13 cellular contexts compared by ENCODE assay signal in genomic region chr21:45788198-45788597, GRCh38.
A peak's percentile ranks its signal among the peaks of the same experiment; 100 is the strongest.
DNase-seq lines count a peak whose midpoint lies in the region; ATAC-seq and TF ChIP-seq lines count a peak whose summit lies in the region.
"Had no signal": no experiment of that assay in that cellular context is flagged by ENCODE, and none has a peak within 500 bp of the region (broad histone marks: within the 10 kb centered on the region; RNA-seq: fewer than 3 reads in every experiment).

No MANE protein-coding gene starts in this region.

- H3K27ac ChIP-seq in IMR-90 (ENCODE audit: insufficient read depth, low read length) (no peak overlapping the region), lung (ENCODE audit: low read depth in 1 of 2, low read length in 1 of 2) (no peak overlapping the region)

- H2BK5ac ChIP-seq in IMR-90 (ENCODE audit: low read depth, low read length, poor library complexity, severe bottlenecking), result no peak overlapping the region

- no peak overlapping the region for H3K14ac ChIP-seq in IMR-90 (replicated peaks; ENCODE audit: low read depth, low read length)

- TF ChIP-seq CTCF in IMR-90 (conservative IDR thresholded peaks at IDR 0.05; ENCODE audit: low read depth, low read length), result no peak
- TF ChIP-seq CTCF in lung (IDR thresholded peaks at IDR 0.05; ENCODE audit: control extremely low read depth, extremely low read depth), result no peak

- no peak overlapping the region for H3K9ac ChIP-seq in IMR-90 (ENCODE audit: low read depth, low read length)

- no peak overlapping the region for H2AK5ac ChIP-seq in IMR-90 (ENCODE audit: low read depth, low read length)

- H2AK9ac ChIP-seq in IMR-90 (replicated peaks; ENCODE audit: low read depth, low read length, poor library complexity), result peak overlapping the region; percentile 63

- H3K9me1 ChIP-seq in IMR-90 (ENCODE audit: insufficient read depth, low read length), result peaks cover 6% of the 10 kb centered on the region; the same call in 1 of the 2 replicates

- H2AFZ ChIP-seq in IMR-90 (replicated peaks; ENCODE audit: low read length, poor library complexity), result no peak overlapping the region

- H2BK15ac ChIP-seq in IMR-90 (ENCODE audit: low read depth, low read length), result no peak overlapping the region

- peaks cover 3% of the 10 kb centered on the region; the same call in 1 of the 2 replicates for H3K4me1 ChIP-seq in IMR-90 (ENCODE audit: control insufficient read depth, insufficient read depth, low read length)
- H3K4me1 ChIP-seq in lung (ENCODE audit: control insufficient read depth in 2 of 2, insufficient read depth in 2 of 2, low read length in 2 of 2), result no peaks in the 10 kb centered on the region
- H3K4me1 ChIP-seq: HAP-1 had no signal

- H3K18ac ChIP-seq in IMR-90 (ENCODE audit: low read depth, low read length), result no peak overlapping the region

- H3K27me3 ChIP-seq in IMR-90 (ENCODE audit: control insufficient read depth, insufficient read depth, low read length) (peaks cover 6% of the 10 kb centered on the region; the same call in 1 of the 2 replicates), lung (ENCODE audit: control insufficient read depth, insufficient read depth) (no peaks in the 10 kb centered on the region)

- no peak overlapping the region for H2BK120ac ChIP-seq in IMR-90 (ENCODE audit: low read depth, low read length)

- POLR2A ChIA-PET in IMR-90 (lab: Charles Lee; ENCODE audit: unreplicated experiment), result no interaction called here

- H4K91ac ChIP-seq in IMR-90 (ENCODE audit: insufficient read depth, low read depth, low read length), result no peak overlapping the region

- intact Hi-C loops in IMR-90 (cut with micrococcal nuclease), result no loop called here
- intact Hi-C loops in sciatic nerve (cut with DNase I), result no loop called here

- H3K79me1 ChIP-seq in IMR-90 (ENCODE audit: low read depth in 1 of 2, low read length in 2 of 2), result no peaks in the 10 kb centered on the region

- BruUV-seq in IMR-90 (replicated peaks; lab: Mats Ljungman, UMichigan), result no TSS peak

- no peak for TF ChIP-seq RAD21 in IMR-90 (IDR thresholded peaks at IDR 0.05; ENCODE audit: low read length)

- H3K56ac ChIP-seq in IMR-90 (ENCODE audit: extremely low read depth, insufficient read depth, low read length), result no peak overlapping the region

- H3K4ac ChIP-seq in IMR-90 (ENCODE audit: low read depth, low read length), result no peak overlapping the region

- H3K9me3 ChIP-seq in IMR-90 (ENCODE audit: control insufficient read depth, insufficient read depth, low read length) (no peaks in the 10 kb centered on the region), lung (ENCODE audit: control insufficient read depth in 2 of 2, insufficient read depth in 1 of 2, low read length in 1 of 2) (peaks cover 0 to 2% of the 10 kb centered on the region in 2 donors)
- H3K9me3 ChIP-seq: HAP-1 had no signal

- H2BK20ac ChIP-seq in IMR-90 (ENCODE audit: low read depth, low read length), result no peak overlapping the region

- H3K36me3 ChIP-seq in IMR-90 (ENCODE audit: control insufficient read depth, insufficient read depth, low read length) (no peaks in the 10 kb centered on the region), lung (ENCODE audit: control insufficient read depth in 2 of 2, insufficient read depth in 2 of 2, low read length in 2 of 2) (no peaks in the 10 kb centered on the region)
- H3K36me3 ChIP-seq: HAP-1 had no signal

- H3K23ac ChIP-seq in IMR-90 (ENCODE audit: low read depth, low read length), result no peak overlapping the region

- H3K4me2 ChIP-seq in IMR-90 (ENCODE audit: low read depth, low read length), result no peak overlapping the region

- H4K8ac ChIP-seq in IMR-90 (ENCODE audit: low read depth in 2 of 2, low read length in 2 of 2), result no peak overlapping the region

- DNase-seq in AG20443 (ENCODE audit: low spot score) (peak; percentile 8), IMR-90 (no peak), lung (ENCODE audit: low spot score) (peak; percentile 25), sciatic nerve (ENCODE audit: low spot score) (peak; percentile 36), AG08396 (ENCODE audit: low spot score) (no peak), SIG-M5 (lab: John Stamatoyannopoulos, UW) (no peak)
- DNase-seq in stimulated activated naive CD4-positive, alpha-beta T cell treated with Interleukin-2 at 50 U/mL for 16 hours (lab: John Stamatoyannopoulos, UW), result no peak
- DNase-seq: CD8-positive, alpha-beta T cell; COR-L47; DND-41; GDM1; GOT3 had no signal

- TF ChIP-seq POLR2A in IMR-90 (IDR thresholded peaks at IDR 0.05; ENCODE audit: low read depth, low read length), result no peak

- H4K5ac ChIP-seq in IMR-90 (ENCODE audit: low read depth, low read length), result no peak overlapping the region

- no peak for ATAC-seq in IMR-90 (ENCODE audit: low read depth)
- ATAC-seq in lung (ENCODE audit: insufficient read depth, low FRiP score), result no peak
- ATAC-seq in sciatic nerve, result no peak
- ATAC-seq: CD8-positive, alpha-beta T cell had no signal

- in situ Hi-C loops in IMR-90 (cut with MboI; ENCODE audit: low sequenced_read_pairs), result no loop called here

- WGBS in IMR-90 (ENCODE audit: extremely low coverage in 2 of 2, insufficient read length in 1 of 2), 2 experiments, result 81% methylated on average over 10 of the region's 16 CpGs; no CpG with 5 or more reads in 1 of the 2 experiments
- WGBS in lung, 2 donors, result 87 to 90% methylated on average over 16 of the region's 16 CpGs

- dilution Hi-C loops in IMR-90 (cut with HindIII; ENCODE audit: low sequenced_read_pairs, unreplicated experiment), result no loop called here

- no peaks in the 10 kb centered on the region for H4K20me1 ChIP-seq in IMR-90 (ENCODE audit: insufficient read depth, low read length)

- H3K4me3 ChIP-seq in IMR-90 (ENCODE audit: insufficient read depth, low read depth, low read length) (no peak overlapping the region), lung (no peak overlapping the region)
- H3K4me3 ChIP-seq: HAP-1 had no signal

- CTCF ChIA-PET in IMR-90 (lab: Yijun Ruan, JAX), result no interaction called here

TF ChIP-seq in IMR-90, 13 proteins besides CTCF, POLR2A, EP300 and RAD21:
- TF ChIP-seq RCOR1 (IDR thresholded peaks at IDR 0.05; ENCODE audit: insufficient replicate concordance, low read length), result no peak
- TF ChIP-seq SMC3 (IDR thresholded peaks at IDR 0.05; ENCODE audit: low read depth, low read length), result no peak
- TF ChIP-seq MXI1 (IDR thresholded peaks at IDR 0.05; ENCODE audit: borderline replicate concordance, low read depth, low read length), result no peak
- TF ChIP-seq USF2 (IDR thresholded peaks at IDR 0.05; ENCODE audit: low read depth, low read length), result no peak
- TF ChIP-seq CEBPB (IDR thresholded peaks at IDR 0.05; ENCODE audit: low read depth, low read length), result no peak
- TF ChIP-seq RFX5 (IDR thresholded peaks at IDR 0.05; ENCODE audit: low read depth, low read length), result no peak
- TF ChIP-seq MAZ (IDR thresholded peaks at IDR 0.05; ENCODE audit: borderline replicate concordance, low read depth, low read length), result no peak
- TF ChIP-seq MAFK (IDR thresholded peaks at IDR 0.05; ENCODE audit: low read depth, low read length), result no peak
- no peak for TF ChIP-seq NFE2L2 (IDR thresholded peaks at IDR 0.05; ENCODE audit: low read depth, low read length)
- no peak for TF ChIP-seq CHD1 (IDR thresholded peaks at IDR 0.05; ENCODE audit: low read depth, low read length)

Comparison
In these comparisons a context has a peak if more than half of its experiments do, and no peak if none do; other contexts are left out.
1. DNase-seq: peak in AG20443 (single experiment), lung (single experiment) and sciatic nerve (single experiment); none in IMR-90 (single experiment), AG08396 (single experiment), SIG-M5 (single experiment) and stimulated activated naive CD4-positive, alpha-beta T cell treated with Interleukin-2 at 50 U/mL for 16 hours (single experiment).